ENCODE assay signal across 12 cellular contexts in genomic region chr4:25834411-25835107, GRCh38.
"Had no signal": no experiment of that assay in that cellular context is flagged by ENCODE, and none has a peak within 500 bp of the region (broad histone marks: within the 10 kb centered on the region; RNA-seq: fewer than 3 reads in every experiment).

No MANE protein-coding gene starts in this region.

- H3K9me3 ChIP-seq: thoracic aorta had no signal

- ATAC-seq: left cardiac atrium, sciatic nerve had no signal

- H3K27me3 Mint-ChIP-seq: activated naive CD8-positive, alpha-beta T cell; stimulated activated naive CD8-positive, alpha-beta T cell treated with anti-CD3 and anti-CD28 coated beads, Interleukin-15, Interleukin-2, amounts not matched to agents 100 ng/mL and 50 ng/mL, for 24 hours had no signal

- H3K4me3 Mint-ChIP-seq: activated naive CD8-positive, alpha-beta T cell; nephron progenitor cell; stimulated activated naive CD8-positive, alpha-beta T cell treated with anti-CD3 and anti-CD28 coated beads, Interleukin-15, Interleukin-2, amounts not matched to agents 100 ng/mL and 50 ng/mL, for 24 hours had no signal

- H3K36me3 ChIP-seq: thoracic aorta had no signal

- DNase-seq: activated CD4-positive, alpha-beta T cell treated with anti-CD3 and anti-CD28 coated beads, Interleukin-2, amount 50 U/mL, for 1 hour; activated effector memory CD4-positive, alpha-beta T cell treated with anti-CD3 and anti-CD28 coated beads, Interleukin-2, amount 50 U/mL, for 16 hours; dermis blood vessel endothelial cell; hypothalamus; left cardiac atrium; mammary epithelial cell; nephron progenitor cell; T-helper 9 cell had no signal

- H3K9me3 Mint-ChIP-seq: nephron progenitor cell; stimulated activated naive CD8-positive, alpha-beta T cell treated with anti-CD3 and anti-CD28 coated beads, Interleukin-15, Interleukin-2, amounts not matched to agents 100 ng/mL and 50 ng/mL, for 24 hours had no signal

- H3K27ac ChIP-seq: thoracic aorta had no signal

- H3K27ac Mint-ChIP-seq: activated naive CD8-positive, alpha-beta T cell; nephron progenitor cell; stimulated activated naive CD8-positive, alpha-beta T cell treated with anti-CD3 and anti-CD28 coated beads, Interleukin-15, Interleukin-2, amounts not matched to agents 100 ng/mL and 50 ng/mL, for 24 hours had no signal

- H3K4me3 ChIP-seq: thoracic aorta had no signal

- H3K4me1 Mint-ChIP-seq: nephron progenitor cell had no signal
